ENCODE assay signal across 18 cellular contexts in the genomic region with DNA sequence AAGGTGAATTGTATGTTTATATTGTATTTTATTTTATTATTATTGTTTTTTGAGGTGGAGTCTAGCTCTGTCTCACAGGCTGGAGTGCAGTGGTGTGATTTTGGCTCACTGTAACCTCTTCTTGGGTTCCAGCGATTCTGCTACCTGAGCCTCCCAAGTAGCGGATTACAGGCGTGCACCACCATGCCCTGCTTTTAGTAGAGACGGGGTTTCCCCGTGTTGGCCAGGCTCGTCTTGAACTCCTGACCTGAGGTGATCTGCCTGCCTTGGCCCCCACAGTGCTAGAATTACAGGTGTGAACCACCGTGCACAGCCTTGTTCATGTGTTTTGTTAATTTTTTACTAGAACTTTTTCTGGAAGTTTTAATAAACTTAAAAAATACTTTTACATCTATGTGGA. TPM values are rescaled to one million over a fixed set of nuclear protein-coding genes. Genes with fewer than 3 reads are reported as not detected.
DNase-seq lines count a peak whose midpoint lies in the region; ATAC-seq and TF ChIP-seq lines count a peak whose summit lies in the region.
"Had no signal": no experiment of that assay in that cellular context is flagged by ENCODE, and none has a peak within 500 bp of the region (broad histone marks: within the 10 kb centered on the region; RNA-seq: fewer than 3 reads in every experiment).

No MANE protein-coding gene starts in this region.

- DNase-seq in CD8-positive, alpha-beta memory T cell: peak in 2 of 5 donors; percentile 11 to 21
- DNase-seq in T-cell: peak in 1 of 34 experiments; percentile 6
- no peak for DNase-seq in central memory CD8-positive, alpha-beta T cell (ENCODE audit: low spot score in 2 of 2)
- DNase-seq in amygdala (lab: John Stamatoyannopoulos, UW): no peak
- no peak for DNase-seq in EL
- DNase-seq: activated CD4-positive, alpha-beta T cell treated with anti-CD3 and anti-CD28 coated beads, Interleukin-2, amount 10 ng/mL, durations not matched to agents 7 days and 5 days; activated naive CD4-positive, alpha-beta T cell treated with Interleukin-2 at 50 U/mL for 16 hours; activated T-cell treated with anti-CD3 and anti-CD28 coated beads for 4 hours; brain microvascular endothelial cell; head of caudate nucleus; MV-4-11; NCI-H1694 treated with DMSO at 0.1 percent for 48 hours; NCI-H748 treated with DMSO at 0.1 percent for 48 hours; occipital lobe; stimulated activated CD4-positive, alpha-beta T cell treated with anti-CD3 and anti-CD28 coated beads, Interleukin-4, amount 100 ng/mL, for 4 hours had no signal

- peaks cover 3 to 39% (median 8%) of the 10 kb centered on the region in 3 donors for H3K36me3 Mint-ChIP-seq in CD8-positive, alpha-beta memory T cell
- H3K36me3 Mint-ChIP-seq in T-cell: peaks cover 26% of the 10 kb centered on the region
- H3K36me3 Mint-ChIP-seq in central memory CD8-positive, alpha-beta T cell (ENCODE audit: insufficient read depth): peaks cover 31% of the 10 kb centered on the region
- H3K36me3 Mint-ChIP-seq in nephron (ENCODE audit: low read depth): peaks cover 60% of the 10 kb centered on the region

- no peaks in the 10 kb centered on the region for H3K9me3 ChIP-seq in CD8-positive, alpha-beta memory T cell (ENCODE audit: low read length)

- ATAC-seq in T-cell (replicated peaks in 1 of 4) (no peak), HG03135 (IDR thresholded peaks at IDR 0.05; ENCODE audit: unreplicated experiment) (no peak)
- ATAC-seq in central memory CD8-positive, alpha-beta T cell (replicated peaks; ENCODE audit: extremely low read depth, poor library complexity, severe bottlenecking): no peak

- H3K4me3 Mint-ChIP-seq in CD8-positive, alpha-beta memory T cell: peak overlapping the region; percentile 4 to 80 (median 60)
- peak overlapping the region in 2 of 3 donors; percentile 61 to 66 for H3K4me3 Mint-ChIP-seq in T-cell
- peak overlapping the region; percentile 61 for H3K4me3 Mint-ChIP-seq in central memory CD8-positive, alpha-beta T cell
- peak overlapping the region in 2 of 3 experiments; percentile 63 to 70 for H3K4me3 Mint-ChIP-seq in nephron

- CTCF ChIA-PET in CD8-positive, alpha-beta memory T cell (lab: Charles Lee): interaction anchor here (1.1 to 5.7 kb wide), 2 partner anchors 15 to 33 kb away, joined by 3 to 32 read pairs; no protein-coding TSS in a partner anchor
- CTCF ChIA-PET in T-cell (lab: Charles Lee): interaction anchor here in 1 of 2 donors (1.1 to 1.3 kb wide), 2 partner anchors 32 to 35 kb away, joined by 3 to 5 read pairs; no protein-coding TSS in a partner anchor

- no peak overlapping the region for H3K4me3 ChIP-seq in CD8-positive, alpha-beta memory T cell (ENCODE audit: low read length)
- H3K4me3 ChIP-seq: coronary artery had no signal

- TF ChIP-seq CTCF in nephron (IDR thresholded peaks at IDR 0.05; ENCODE audit: unreplicated experiment in 3 of 3): no peak

- H3K27ac ChIP-seq in CD8-positive, alpha-beta memory T cell (ENCODE audit: low read depth, low read length): no peak overlapping the region
- H3K27ac ChIP-seq: brain microvascular endothelial cell, coronary artery had no signal

- H3K4me1 Mint-ChIP-seq in CD8-positive, alpha-beta memory T cell: peaks cover 63 to 87% (median 80%) of the 10 kb centered on the region in 3 donors
- peaks cover 61 to 80% (median 68%) of the 10 kb centered on the region in 3 donors for H3K4me1 Mint-ChIP-seq in T-cell
- H3K4me1 Mint-ChIP-seq in central memory CD8-positive, alpha-beta T cell: peaks cover 57% of the 10 kb centered on the region
- peaks cover 17% of the 10 kb centered on the region for H3K4me1 Mint-ChIP-seq in nephron

- peaks cover 3% of the 10 kb centered on the region for H3K36me3 ChIP-seq in CD8-positive, alpha-beta memory T cell (ENCODE audit: insufficient read depth, low read length)
- H3K36me3 ChIP-seq: brain microvascular endothelial cell had no signal

- POLR2A ChIA-PET in CD8-positive, alpha-beta memory T cell (lab: Charles Lee): interaction anchor here (0.7 to 5.7 kb wide), 4 partner anchors 15 to 49 kb away, joined by 3 to 38 read pairs (median 4); no protein-coding TSS in a partner anchor
- POLR2A ChIA-PET in T-cell (lab: Charles Lee): interaction anchor here (1.0 to 2.6 kb wide), 4 partner anchors 14 to 49 kb away, joined by 3 to 11 read pairs (median 4); no protein-coding TSS in a partner anchor

- peaks cover 66% of the 10 kb centered on the region for H3K4me1 ChIP-seq in CD8-positive, alpha-beta memory T cell (ENCODE audit: insufficient read depth, low read length)

- H3K27ac Mint-ChIP-seq in CD8-positive, alpha-beta memory T cell: peak overlapping the region; percentile 75 to 96 (median 92)
- H3K27ac Mint-ChIP-seq in T-cell (peak overlapping the region; percentile 85 to 94), nephron (no peak overlapping the region)
- peak overlapping the region; percentile 81 for H3K27ac Mint-ChIP-seq in central memory CD8-positive, alpha-beta T cell (ENCODE audit: low read depth)
- H3K27ac Mint-ChIP-seq: activated CD4-positive, alpha-beta T cell treated with anti-CD3 and anti-CD28 coated beads, Interleukin-2, amount 10 ng/mL, durations not matched to agents 7 days and 5 days had no signal

- peaks cover 0 to 4% of the 10 kb centered on the region in 2 donors for H3K27me3 Mint-ChIP-seq in CD8-positive, alpha-beta memory T cell
- H3K27me3 Mint-ChIP-seq in T-cell: no peaks in the 10 kb centered on the region
- no peaks in the 10 kb centered on the region for H3K27me3 Mint-ChIP-seq in central memory CD8-positive, alpha-beta T cell
- H3K27me3 Mint-ChIP-seq in nephron (ENCODE audit: low read depth): no peaks in the 10 kb centered on the region
- H3K27me3 Mint-ChIP-seq: activated CD4-positive, alpha-beta T cell treated with anti-CD3 and anti-CD28 coated beads, Interleukin-2, amount 10 ng/mL, durations not matched to agents 7 days and 5 days had no signal

- no peaks in the 10 kb centered on the region for H3K27me3 ChIP-seq in CD8-positive, alpha-beta memory T cell (ENCODE audit: insufficient read depth, low read length, poor library complexity, severe bottlenecking)
- H3K27me3 ChIP-seq: brain microvascular endothelial cell had no signal

- H3K9me3 Mint-ChIP-seq in CD8-positive, alpha-beta memory T cell: peaks cover 0 to 12% (median 6%) of the 10 kb centered on the region in 5 donors
- H3K9me3 Mint-ChIP-seq in T-cell (no peaks in the 10 kb centered on the region), nephron (peaks cover 24% of the 10 kb centered on the region)
- H3K9me3 Mint-ChIP-seq in central memory CD8-positive, alpha-beta T cell: no peaks in the 10 kb centered on the region

RNA-seq across cellular contexts. Expression of a gene that starts 3.8 kb away (rescaled TPM):
- total RNA-seq in CD8-positive, alpha-beta memory T cell: 10 to 100 TPM; 84.4 to 94.4 TPM
- polyA plus RNA-seq in CD8-positive, alpha-beta memory T cell: 80.6 TPM
- total RNA-seq in T-cell: 100 to 1,000 TPM; 112 to 165 (median 147) TPM

Comparison
In these comparisons a context has a peak if more than half of its experiments do, and no peak if none do; other contexts are left out.
1. H3K27ac Mint-ChIP-seq: peak in CD8-positive, alpha-beta memory T cell (8 of 8), T-cell (2 of 2) and central memory CD8-positive, alpha-beta T cell (single experiment); none in nephron (0 of 3).
2. Peak in every context shown above with its lines, with median percentiles within 50 percentile points of each other: H3K4me3 Mint-ChIP-seq.